Comparison of ENCODE assay signal across 30 cellular contexts in the genomic region with DNA sequence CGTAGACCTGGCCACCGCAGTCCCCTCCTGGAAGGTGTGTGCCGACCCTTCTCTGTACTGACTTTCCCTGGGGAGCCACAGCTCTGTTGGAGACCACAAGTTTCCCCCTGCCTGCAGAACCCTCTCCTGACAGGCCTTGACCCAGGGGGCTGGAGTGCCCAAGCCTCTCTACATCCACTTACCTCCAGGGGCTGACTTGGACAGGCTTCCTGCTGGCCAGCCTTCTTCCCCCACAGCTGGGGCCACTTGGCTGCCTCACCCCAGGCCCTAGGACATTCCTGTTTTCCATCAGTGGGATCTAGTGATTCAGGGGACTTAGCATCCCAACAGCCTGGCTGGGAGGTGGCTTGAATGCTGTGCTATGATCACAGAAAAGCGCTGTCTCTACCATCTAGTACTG. TPM values are rescaled to one million over a fixed set of nuclear protein-coding genes. Genes with fewer than 3 reads are reported as not detected.
DNase-seq lines count a peak whose midpoint lies in the region; ATAC-seq and TF ChIP-seq lines count a peak whose summit lies in the region.
"Had no signal": no experiment of that assay in that cellular context is flagged by ENCODE, and none has a peak within 500 bp of the region (broad histone marks: within the 10 kb centered on the region; RNA-seq: fewer than 3 reads in every experiment).

No MANE protein-coding gene starts in this region.

- POLR2A ChIA-PET in MCF 10A (lab: Yijun Ruan, JAX) = interaction anchor here (0.9 kb wide), 1 partner anchor 100 kb away, joined by 3 read pairs; no protein-coding TSS in a partner anchor

- H3K4me3 ChIP-seq in esophagus muscularis mucosa (no peak overlapping the region), muscle layer of colon (ENCODE audit: low read depth in 1 of 2, low read length in 2 of 2) (no peak overlapping the region), stomach smooth muscle (ENCODE audit: low read length in 2 of 2) (no peak overlapping the region)
- H3K4me3 ChIP-seq: GM23338 had no signal

- ATAC-seq in Right ventricle myocardium inferior = peak; percentile 6
- no peak for ATAC-seq in Right ventricle myocardium superior (ENCODE audit: poor library complexity)
- ATAC-seq: GM23338 had no signal

- CTCF ChIA-PET in MCF 10A (lab: Yijun Ruan, JAX) = interaction anchor here (1.1 to 2.3 kb wide), 3 partner anchors 31 to 173 kb away, joined by 3 to 11 read pairs (median 4); no protein-coding TSS in a partner anchor

- no peak overlapping the region for H3K27ac Mint-ChIP-seq in MCF 10A (ENCODE audit: low read depth, unreplicated experiment)
- H3K27ac Mint-ChIP-seq: B cell; CD8-positive, alpha-beta memory T cell; GM23338; HFFc6; IgD-negative memory B cell had no signal

- no peaks in the 10 kb centered on the region for H3K36me3 Mint-ChIP-seq in MCF 10A (ENCODE audit: insufficient read depth, unreplicated experiment)
- H3K36me3 Mint-ChIP-seq: CD8-positive, alpha-beta memory T cell; IgD-negative memory B cell had no signal

- TF ChIP-seq CTCF in esophagus muscularis mucosa (IDR thresholded peaks at IDR 0.05) (no peak), MCF 10A (IDR thresholded peaks at IDR 0.05; ENCODE audit: unreplicated experiment) (no peak)

- TF ChIP-seq POLR2A in esophagus muscularis mucosa (IDR thresholded peaks at IDR 0.05; ENCODE audit: low read depth) = no peak

- H3K27ac ChIP-seq in esophagus muscularis mucosa (replicated peaks in 1 of 4) = peak overlapping the region; percentile 84 to 89 (median 87)
- peak overlapping the region; percentile 71 for H3K27ac ChIP-seq in muscle layer of colon (ENCODE audit: low read depth, low read length)
- peak overlapping the region; percentile 91 for H3K27ac ChIP-seq in stomach smooth muscle (ENCODE audit: low read length)
- H3K27ac ChIP-seq: 22Rv1, C4-2B, KMS-11, RWPE1 had no signal

- no peak for DNase-seq in Right ventricle myocardium inferior (ENCODE audit: missing footprints)
- DNase-seq in Right ventricle myocardium superior = no peak
- DNase-seq in esophagus muscularis mucosa (ENCODE audit: extremely low spot score) = no peak
- DNase-seq in MCF 10A (ENCODE audit: unreplicated experiment) = no peak
- DNase-seq in CD1c-positive myeloid dendritic cell (ENCODE audit: extremely low spot score) = no peak
- DNase-seq in NCI-H128 (lab: John Stamatoyannopoulos, UW; ENCODE audit: unreplicated experiment) = no peak
- DNase-seq: CD8-positive, alpha-beta memory T cell; DMS 273 treated with DMSO at 0.1 percent for 48 hours; DMS79; GF-D8; H9; HFFc6; NCI-H1048; NCI-H1436; NCI-H187; NCI-H2081 treated with DMSO at 0.1 percent for 48 hours; NCI-H2171; NCI-H226; NCI-H510A; NCI-H69; SIG-M5 had no signal

- TF ChIP-seq EP300 in esophagus muscularis mucosa (IDR thresholded peaks at IDR 0.05) = no peak

- no peaks in the 10 kb centered on the region for H3K4me1 Mint-ChIP-seq in MCF 10A (ENCODE audit: insufficient read depth, unreplicated experiment)
- H3K4me1 Mint-ChIP-seq: B cell; CD8-positive, alpha-beta memory T cell; IgD-negative memory B cell had no signal

- H3K27me3 Mint-ChIP-seq in MCF 10A (ENCODE audit: insufficient read depth, unreplicated experiment) = peaks cover 9% of the 10 kb centered on the region
- H3K27me3 Mint-ChIP-seq: B cell had no signal

- no peak overlapping the region for H3K4me3 Mint-ChIP-seq in MCF 10A (ENCODE audit: unreplicated experiment)
- H3K4me3 Mint-ChIP-seq: B cell; CD8-positive, alpha-beta memory T cell; GM23338; H9; HFFc6; IgD-negative memory B cell had no signal

- intact Hi-C loops in Right ventricle myocardium inferior (cut with DNase I) (no loop called here), Right ventricle myocardium superior (cut with DNase I) (no loop called here), esophagus muscularis mucosa (cut with DNase I) (no loop called here), MCF 10A (cut with micrococcal nuclease) (no loop called here)

- H3K27me3 ChIP-seq in esophagus muscularis mucosa (no peaks in the 10 kb centered on the region), muscle layer of colon (ENCODE audit: control insufficient read depth in 1 of 2, insufficient read depth in 2 of 2, low read length in 2 of 2) (no peaks in the 10 kb centered on the region), stomach smooth muscle (ENCODE audit: control insufficient read depth in 1 of 2, insufficient read depth in 2 of 2, low read length in 2 of 2) (no peaks in the 10 kb centered on the region)

- H3K9ac ChIP-seq in muscle layer of colon (ENCODE audit: low read length) (no peak overlapping the region), stomach smooth muscle (ENCODE audit: low read length in 2 of 2) (no peak overlapping the region)
- H3K9ac ChIP-seq: KMS-11 had no signal

- H3K9me3 ChIP-seq in esophagus muscularis mucosa (no peaks in the 10 kb centered on the region), muscle layer of colon (ENCODE audit: low read length) (no peaks in the 10 kb centered on the region), stomach smooth muscle (ENCODE audit: control insufficient read depth in 2 of 2, low read length in 2 of 2) (no peaks in the 10 kb centered on the region)

- no TSS peak for BruUV-seq in MCF 10A (replicated peaks; lab: Mats Ljungman, UMichigan)

- no peaks in the 10 kb centered on the region for H3K9me3 Mint-ChIP-seq in MCF 10A (ENCODE audit: unreplicated experiment)
- H3K9me3 Mint-ChIP-seq: CD8-positive, alpha-beta memory T cell; GM23338; H9; HFFc6; IgD-negative memory B cell had no signal

- 82% methylated on average over 4 of the region's 4 CpGs for WGBS in esophagus muscularis mucosa

- H3K36me3 ChIP-seq in esophagus muscularis mucosa (no peaks in the 10 kb centered on the region), muscle layer of colon (ENCODE audit: insufficient read depth, low read length) (no peaks in the 10 kb centered on the region), stomach smooth muscle (ENCODE audit: control insufficient read depth in 2 of 2, insufficient read depth in 2 of 2, low read length in 2 of 2) (no peaks in the 10 kb centered on the region)

- peaks cover 33 to 100% (median 98%) of the 10 kb centered on the region in 4 donors for H3K4me1 ChIP-seq in esophagus muscularis mucosa
- peaks cover 72% of the 10 kb centered on the region for H3K4me1 ChIP-seq in muscle layer of colon (ENCODE audit: insufficient read depth, low read length)
- H3K4me1 ChIP-seq in stomach smooth muscle (ENCODE audit: control insufficient read depth, insufficient read depth, low read length) = peaks cover 89% of the 10 kb centered on the region

RNA-seq across cellular contexts. Expression of gene COL15A1, which starts 23.6 kb away (rescaled TPM):
- total RNA-seq in Right ventricle myocardium inferior = 58.3 TPM
- total RNA-seq in Right ventricle myocardium superior = 55.9 TPM
- 100 to 1,000 TPM; 134 to 256 (median 145) TPM for total RNA-seq in esophagus muscularis mucosa
- total RNA-seq in MCF 10A (2022) = not detected in 2 replicates
- total RNA-seq: B cell; CD8-positive, alpha-beta memory T cell; H9 had no signal

Comparison
In these comparisons a context has a peak if more than half of its experiments do, and no peak if none do; other contexts are left out.
1. RNA of gene COL15A1, which starts 23.6 kb away (total RNA-seq): 134 to 256 TPM in esophagus muscularis mucosa, 58.3 TPM in Right ventricle myocardium inferior (single experiment) and 55.9 TPM in Right ventricle myocardium superior (single experiment); not detected in MCF 10A; every median in the first group is over 10 times any median in the second.
2. Peak in every context shown above with its lines, with median percentiles within 50 percentile points of each other: H3K27ac ChIP-seq.